ENCODE assay signal across 25 cellular contexts in the genomic region with DNA sequence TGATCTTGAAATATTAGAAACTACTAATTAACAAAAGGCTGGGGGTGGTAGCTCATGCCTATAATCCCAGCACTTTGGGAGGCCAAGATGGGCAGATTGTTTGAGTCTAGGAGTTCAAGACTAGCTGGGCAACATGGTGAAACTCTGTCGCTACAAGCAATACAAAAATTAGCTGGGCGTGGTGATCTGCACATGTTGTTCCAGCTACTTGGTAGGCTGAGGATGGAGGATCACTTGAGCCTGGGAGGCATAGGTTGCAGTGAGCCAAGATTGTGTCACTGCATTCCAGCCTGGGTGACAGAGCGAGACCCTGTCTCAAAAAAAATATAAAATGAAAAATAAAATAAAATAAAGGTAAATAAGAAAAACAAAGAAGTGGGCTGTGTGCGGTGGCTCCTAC.
"Had no signal": no experiment of that assay in that cellular context is flagged by ENCODE, and none has a peak within 500 bp of the region (broad histone marks: within the 10 kb centered on the region; RNA-seq: fewer than 3 reads in every experiment).

No MANE protein-coding gene starts in this region.

- DNase-seq: activated CD4-positive, alpha-beta T cell treated with anti-CD3 and anti-CD28 coated beads for 4 hours; activated CD4-positive, alpha-beta T cell treated with anti-CD3 and anti-CD28 coated beads, Interleukin-2, amount 50 U/mL, for 48 hours; activated gamma-delta T cell; activated naive CD4-positive, alpha-beta T cell treated with anti-CD3 and anti-CD28 coated beads for 36 hours; activated T-cell treated with anti-CD3 and anti-CD28 coated beads, Interleukin-2, amount 50 U/mL, for 4 hours; amygdala; MM.1S; NCI-H1105 treated with DMSO at 0.1 percent for 48 hours; NCI-H1436 treated with DMSO at 0.1 percent for 48 hours; NCI-H187; NCI-H2081; NCI-H510A treated with DMSO at 0.1 percent for 48 hours; NCI-H69; NK-92 treated with Interleukin-12 subunit alpha and Interleukin-12 subunit beta, amount 100 ng/mL, for 24 hours; OCI-M1; Right ventricle myocardium superior; SJCRH30; SK-N-SH had no signal

- H3K27me3 Mint-ChIP-seq: activated naive CD8-positive, alpha-beta T cell; central memory CD8-positive, alpha-beta T cell had no signal

- H3K4me1 Mint-ChIP-seq: brain had no signal

- H3K9me3 ChIP-seq: SJCRH30, SK-N-SH had no signal

- H3K4me2 ChIP-seq: KMS-11, SK-N-SH had no signal

- H3K27me3 ChIP-seq: SJCRH30 had no signal

- ATAC-seq: activated CD4-positive, CD25-positive, alpha-beta regulatory T cell treated with anti-CD3 and anti-CD28 coated beads, Interleukin-2, amount 50 U/mL, for 24 hours; activated T-cell treated with anti-CD3 and anti-CD28 coated beads, Interleukin-2, amount 50 U/mL, for 4 hours; Panc1 had no signal

- H3K9me3 Mint-ChIP-seq: activated naive CD4-positive, alpha-beta T cell treated with anti-CD3 and anti-CD28 coated beads for 36 hours; activated T-cell treated with anti-CD3 and anti-CD28 coated beads, Interleukin-2, amount 50 U/mL, for 4 hours; brain; central memory CD8-positive, alpha-beta T cell had no signal

- H3K9ac ChIP-seq: KMS-11, SK-N-SH had no signal

- H3K4me3 Mint-ChIP-seq: activated naive CD4-positive, alpha-beta T cell treated with anti-CD3 and anti-CD28 coated beads for 36 hours; activated naive CD8-positive, alpha-beta T cell; activated T-cell treated with anti-CD3 and anti-CD28 coated beads, Interleukin-2, amount 50 U/mL, for 4 hours; brain had no signal

- H3K27ac ChIP-seq: KMS-11, RWPE1, SJCRH30 had no signal

- H3K4me1 ChIP-seq: SJCRH30 had no signal

- H3K4me3 ChIP-seq: SJCRH30 had no signal

- H3K36me3 ChIP-seq: SJCRH30 had no signal

- H3K27ac Mint-ChIP-seq: activated naive CD4-positive, alpha-beta T cell treated with anti-CD3 and anti-CD28 coated beads for 36 hours; brain had no signal
